ENCODE assay signal across 17 cellular contexts in genomic region chr21:35265170-35265877, GRCh38.
DNase-seq lines count a peak whose midpoint lies in the region; ATAC-seq, FAIRE-seq and TF ChIP-seq lines count a peak whose summit lies in the region.
"Had no signal": no experiment of that assay in that cellular context is flagged by ENCODE, and none has a peak within 500 bp of the region (broad histone marks: within the 10 kb centered on the region; RNA-seq: fewer than 3 reads in every experiment).

No MANE protein-coding gene starts in this region.

- peak; percentile 89 for FAIRE-seq in keratinocyte (lab: Jason Lieb, UNC)
- FAIRE-seq: kidney had no signal

- peaks cover 20% of the 10 kb centered on the region for H3K4me1 ChIP-seq in mammary epithelial cell (ENCODE audit: insufficient read depth, low read length)
- H3K4me1 ChIP-seq in keratinocyte (ENCODE audit: control insufficient read depth, extremely low read depth, insufficient read depth, low read length) = peaks cover 19% of the 10 kb centered on the region
- H3K4me1 ChIP-seq: gastroesophageal sphincter had no signal

- no TSS peak for BruUV-seq in Calu3 (replicated peaks; lab: Mats Ljungman, UMichigan)
- no TSS peak for BruUV-seq in mammary epithelial cell (replicated peaks; lab: Mats Ljungman, UMichigan)

- H3K9me3 ChIP-seq in mammary epithelial cell (replicated peaks; ENCODE audit: insufficient read depth, low read length) (peaks cover 3% of the 10 kb centered on the region), keratinocyte (ENCODE audit: control insufficient read depth, low read depth, low read length) (no peaks in the 10 kb centered on the region)
- H3K9me3 ChIP-seq: gastroesophageal sphincter, stomach had no signal

- peaks cover 7% of the 10 kb centered on the region for H3K9me3 Mint-ChIP-seq in Calu3 (ENCODE audit: low read depth, unreplicated experiment)

- no peaks in the 10 kb centered on the region for H3K27me3 Mint-ChIP-seq in Calu3 (ENCODE audit: unreplicated experiment)
- H3K27me3 Mint-ChIP-seq: activated naive CD4-positive, alpha-beta T cell treated with anti-CD3 and anti-CD28 coated beads, Interleukin-2, amount 10 ng/mL, durations not matched to agents 7 days and 5 days had no signal

- CTCF ChIA-PET in Calu3 (lab: Charles Lee) = interaction anchor here (0.6 kb wide), 1 partner anchor 421 kb away, joined by 3 read pairs; no protein-coding TSS in a partner anchor
- CTCF ChIA-PET in mammary epithelial cell (lab: Charles Lee; ENCODE audit: low non-redundant PET) = interaction anchor here (0.6 kb wide), 1 partner anchor 377 kb away, joined by 3 read pairs; no protein-coding TSS in a partner anchor

- WGBS in mammary epithelial cell (ENCODE audit: low coverage, missing lambda C conversion rate) = 37% methylated on average over 8 of the region's 8 CpGs

- H3K4me2 ChIP-seq in mammary epithelial cell (ENCODE audit: insufficient read depth, low read depth, low read length) (peak overlapping the region; percentile 58), keratinocyte (ENCODE audit: control insufficient read depth, extremely low read depth, insufficient read depth, low read depth, low read length) (peak overlapping the region; percentile 39)

- in situ Hi-C loops in mammary epithelial cell (cut with MboI; ENCODE audit: low sequenced_read_pairs in 2 of 2) = loop anchor here in 1 of 2 donors (25.0 kb wide), 2 partner anchors 378 to 572 kb away; no protein-coding TSS in a partner anchor

- TF ChIP-seq CTCF in Calu3 (IDR thresholded peaks at IDR 0.05; ENCODE audit: unreplicated experiment) = no peak
- TF ChIP-seq CTCF in mammary epithelial cell (conservative IDR thresholded peaks at IDR 0.05 in 1 of 2, IDR thresholded peaks at IDR 0.05 in 1 of 2; ENCODE audit: extremely low read depth in 1 of 2, insufficient read depth in 1 of 2, low read depth in 1 of 2, low read length in 2 of 2) = no peak
- no peak for TF ChIP-seq CTCF in keratinocyte (optimal IDR thresholded peaks at IDR 0.05 in 1 of 3, IDR thresholded peaks at IDR 0.05 in 1 of 3, conservative IDR thresholded peaks at IDR 0.05 in 1 of 3; ENCODE audit: extremely low read depth in 1 of 3, insufficient read depth in 2 of 3, low read length in 3 of 3)

- H3K4me3 Mint-ChIP-seq in Calu3 (ENCODE audit: low read depth, unreplicated experiment) = no peak overlapping the region
- H3K4me3 Mint-ChIP-seq: activated CD8-positive, alpha-beta T cell treated with anti-CD3 and anti-CD28 coated beads, Interleukin-2, amount 10 ng/mL, durations not matched to agents 7 days and 5 days; activated naive CD4-positive, alpha-beta T cell treated with anti-CD3 and anti-CD28 coated beads, Interleukin-2, amount 10 ng/mL, durations not matched to agents 7 days and 5 days; naive B cell had no signal

- intact Hi-C loops in Calu3 (cut with micrococcal nuclease; ENCODE audit: unreplicated experiment) (no loop called here), mammary epithelial cell (cut with micrococcal nuclease) (no loop called here)

- no peaks in the 10 kb centered on the region for H3K27me3 ChIP-seq in mammary epithelial cell (ENCODE audit: insufficient read depth, low read length)
- no peaks in the 10 kb centered on the region for H3K27me3 ChIP-seq in keratinocyte (ENCODE audit: control insufficient read depth, extremely low read depth, insufficient read depth, low read length)
- H3K27me3 ChIP-seq: stomach had no signal

- DNase-seq in Calu3 (peak; percentile 66), LoVo (ENCODE audit: low spot score) (peak; percentile 40), mammary epithelial cell (peak; percentile 94), keratinocyte (ENCODE audit: low read depth, low spot score) (no peak), dedifferentiated amniotic fluid mesenchymal stem cell (ENCODE audit: extremely low spot score) (no peak), GF-D8 (lab: John Stamatoyannopoulos, UW) (no peak), AG08396 (ENCODE audit: low spot score) (no peak)
- DNase-seq: activated CD8-positive, alpha-beta T cell treated with anti-CD3 and anti-CD28 coated beads, Interleukin-2, amount 10 ng/mL, durations not matched to agents 7 days and 5 days; activated naive CD4-positive, alpha-beta T cell treated with anti-CD3 and anti-CD28 coated beads, Interleukin-2, amount 10 ng/mL, durations not matched to agents 7 days and 5 days; C1 segment of cervical spinal cord; kidney; naive B cell; NCI-H1417 treated with DMSO at 0.1 percent for 48 hours; retina; stomach had no signal

- peak overlapping the region; percentile 18 for H3K27ac Mint-ChIP-seq in Calu3 (ENCODE audit: unreplicated experiment)
- H3K27ac Mint-ChIP-seq: activated CD8-positive, alpha-beta T cell treated with anti-CD3 and anti-CD28 coated beads, Interleukin-2, amount 10 ng/mL, durations not matched to agents 7 days and 5 days; activated naive CD4-positive, alpha-beta T cell treated with anti-CD3 and anti-CD28 coated beads, Interleukin-2, amount 10 ng/mL, durations not matched to agents 7 days and 5 days; naive B cell had no signal

- H2AFZ ChIP-seq in mammary epithelial cell (ENCODE audit: low read depth, low read length) = peak overlapping the region; percentile 63
- peak overlapping the region; percentile 12 for H2AFZ ChIP-seq in keratinocyte (ENCODE audit: control insufficient read depth, low read length)

- H3K4me3 ChIP-seq in mammary epithelial cell (replicated peaks in 1 of 3; ENCODE audit: insufficient read depth in 1 of 3, low read depth in 2 of 3, low read length in 3 of 3) (no peak overlapping the region), keratinocyte (ENCODE audit: control insufficient read depth in 2 of 3, extremely low read depth in 1 of 3, insufficient read depth in 2 of 3, low read depth in 1 of 3, low read length in 3 of 3) (no peak overlapping the region)
- H3K4me3 ChIP-seq: gastroesophageal sphincter, stomach had no signal

- H3K9me1 ChIP-seq in keratinocyte (ENCODE audit: control insufficient read depth, extremely low read depth, insufficient read depth, low read length) = no peaks in the 10 kb centered on the region

- no peaks in the 10 kb centered on the region for H4K20me1 ChIP-seq in mammary epithelial cell (ENCODE audit: insufficient read depth, low read length)
- H4K20me1 ChIP-seq in keratinocyte (ENCODE audit: control insufficient read depth, extremely low read depth, insufficient read depth, low read length) = no peaks in the 10 kb centered on the region

- no peaks in the 10 kb centered on the region for H3K79me2 ChIP-seq in mammary epithelial cell (ENCODE audit: insufficient read depth, low read length)
- H3K79me2 ChIP-seq in keratinocyte (ENCODE audit: control insufficient read depth, insufficient read depth, low read length) = no peaks in the 10 kb centered on the region

- peaks cover 39% of the 10 kb centered on the region for H3K4me1 Mint-ChIP-seq in Calu3 (ENCODE audit: low read depth, unreplicated experiment)
- H3K4me1 Mint-ChIP-seq: activated naive CD4-positive, alpha-beta T cell treated with anti-CD3 and anti-CD28 coated beads, Interleukin-2, amount 10 ng/mL, durations not matched to agents 7 days and 5 days; naive B cell had no signal

- H3K36me3 ChIP-seq in mammary epithelial cell (ENCODE audit: insufficient read depth, low read length) (no peaks in the 10 kb centered on the region), keratinocyte (ENCODE audit: control insufficient read depth in 2 of 2, extremely low read depth in 1 of 2, insufficient read depth in 2 of 2, low read length in 2 of 2) (no peaks in the 10 kb centered on the region)
- H3K36me3 ChIP-seq: gastroesophageal sphincter, stomach had no signal

- ATAC-seq in GM21529 (IDR thresholded peaks at IDR 0.05; ENCODE audit: unreplicated experiment) = no peak
- ATAC-seq: activated CD8-positive, alpha-beta T cell treated with anti-CD3 and anti-CD28 coated beads, Interleukin-2, amount 10 ng/mL, durations not matched to agents 7 days and 5 days; gastroesophageal sphincter had no signal

- no peaks in the 10 kb centered on the region for H3K36me3 Mint-ChIP-seq in Calu3 (ENCODE audit: insufficient read depth, unreplicated experiment)
- H3K36me3 Mint-ChIP-seq: activated naive CD4-positive, alpha-beta T cell treated with anti-CD3 and anti-CD28 coated beads, Interleukin-2, amount 10 ng/mL, durations not matched to agents 7 days and 5 days; naive B cell had no signal

- H3K27ac ChIP-seq in mammary epithelial cell (ENCODE audit: insufficient read depth, low read depth, low read length) (peak overlapping the region; percentile 91), keratinocyte (ENCODE audit: control insufficient read depth, insufficient read depth, low read length) (peak overlapping the region; percentile 60)
- H3K27ac ChIP-seq: gastroesophageal sphincter, stomach had no signal

- peak overlapping the region; percentile 42 for H3K9ac ChIP-seq in mammary epithelial cell (ENCODE audit: insufficient read depth, low read length)
- H3K9ac ChIP-seq in keratinocyte (ENCODE audit: control insufficient read depth, extremely low read depth, insufficient read depth, low read length) = no peak overlapping the region

- dilution Hi-C loops in mammary epithelial cell (cut with HindIII; ENCODE audit: low sequenced_read_pairs) (no loop called here), keratinocyte (cut with MboI; ENCODE audit: extremely low pct_ligation_motif_present, low sequenced_read_pairs) (no loop called here)

Comparison
In these comparisons a context has a peak if more than half of its experiments do, and no peak if none do; other contexts are left out.
1. DNase-seq: peak in Calu3 (single experiment), LoVo (single experiment) and mammary epithelial cell (single experiment); none in keratinocyte (single experiment), dedifferentiated amniotic fluid mesenchymal stem cell (single experiment), GF-D8 (single experiment) and AG08396 (single experiment).